Comparison of ENCODE assay signal across 1 cellular context in genomic region chr20:51631953-51632352, GRCh38.
TF ChIP-seq lines count a peak whose summit lies in the region.

No MANE protein-coding gene starts in this region.

TF ChIP-seq in GM23338, 12 proteins besides CTCF, POLR2A, EP300 and RAD21 (continued from another document):
- TF ChIP-seq EZH2 (IDR thresholded peaks at IDR 0.05; ENCODE audit: low read depth, unreplicated experiment): no peak
- TF ChIP-seq ZNF462 (CRISPR knock-in tag; IDR thresholded peaks at IDR 0.05): no peak
- no peak for TF ChIP-seq NANOG (IDR thresholded peaks at IDR 0.05; ENCODE audit: borderline replicate concordance)
- TF ChIP-seq ZNF114 (CRISPR knock-in tag; IDR thresholded peaks at IDR 0.05): no peak
